Comparison of ENCODE assay signal across 8 cellular contexts in the genomic region with DNA sequence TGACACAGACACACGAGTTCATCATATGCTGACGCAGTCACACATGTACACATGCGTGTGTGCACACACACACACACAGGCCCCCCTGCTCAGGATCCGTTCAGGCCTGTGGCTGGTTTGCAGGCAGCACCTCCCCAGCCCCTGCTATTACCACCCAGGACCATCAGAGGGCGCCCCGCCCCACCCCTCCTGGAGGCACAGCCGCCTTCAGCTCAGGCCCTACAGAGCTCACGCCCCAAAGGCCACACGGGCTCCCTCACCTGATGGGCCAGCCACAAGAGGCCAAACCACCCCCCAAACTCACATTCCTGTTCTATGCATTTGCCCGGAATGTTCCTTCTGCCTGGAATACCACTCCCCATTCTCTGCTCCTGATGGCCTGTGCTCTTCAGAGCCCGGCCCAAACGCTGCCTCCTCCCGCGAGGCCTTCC. TPM values are rescaled to one million over a fixed set of nuclear protein-coding genes. Genes with fewer than 3 reads are reported as not detected.
DNase-seq lines count a peak whose midpoint lies in the region; ATAC-seq and TF ChIP-seq lines count a peak whose summit lies in the region.
"Not testable (repeated sequence)": the region's sequence is repeated elsewhere in the genome, so short reads cannot be mapped to it uniquely, and the experiment has no call there.

No MANE protein-coding gene starts in this region.

- peak; percentile 57 to 79 (median 68) for DNase-seq in CD8-positive, alpha-beta T cell
- peak; percentile 47 for DNase-seq in HFFc6
- peak; percentile 31 to 63 for DNase-seq in NCI-H446 (lab: John Stamatoyannopoulos, UW)
- DNase-seq in activated CD4-positive, CD25-positive, alpha-beta regulatory T cell (lab: John Stamatoyannopoulos, UW), result peak; percentile 37 to 59 (median 52)
- DNase-seq in amniotic epithelial cell (ENCODE audit: low read depth), result peak; percentile 34
- DNase-seq in head of caudate nucleus, result peak in 41 of 42 donors; percentile 48 to 88 (median 74)
- peak in 37 of 56 donors; percentile 6 to 81 (median 41) for DNase-seq in nucleus accumbens (lab: John Stamatoyannopoulos, UW)
- peak; percentile 42 to 43 for DNase-seq in stimulated activated CD8-positive, alpha-beta memory T cell treated with anti-CD3 and anti-CD28 coated beads, Interleukin-7, amount 100 ng/mL, for 1 hour (ENCODE audit: low read depth in 2 of 2)

- not testable (repeated sequence) for H3K27me3 Mint-ChIP-seq in CD8-positive, alpha-beta T cell (ENCODE audit: low read depth); HFFc6 (ENCODE audit: insufficient read depth)

- peak; percentile 59 for TF ChIP-seq CTCF in CD8-positive, alpha-beta T cell (IDR thresholded peaks at IDR 0.05)
- TF ChIP-seq CTCF in HFFc6 (IDR thresholded peaks at IDR 0.05), result peak; percentile 91

- not testable (repeated sequence) for H3K4me1 ChIP-seq in CD8-positive, alpha-beta T cell (ENCODE audit: insufficient read depth, low read length)

- H3K36me3 Mint-ChIP-seq in CD8-positive, alpha-beta T cell; HFFc6 (ENCODE audit: low read depth): not testable (repeated sequence)

- not testable (repeated sequence) for H3K27ac ChIP-seq in CD8-positive, alpha-beta T cell (ENCODE audit: low read depth, low read length)

- H3K4me3 ChIP-seq in CD8-positive, alpha-beta T cell (ENCODE audit: low read depth, low read length), result not testable (repeated sequence)

- not testable (repeated sequence) for H3K4me1 Mint-ChIP-seq in CD8-positive, alpha-beta T cell (ENCODE audit: low read depth); HFFc6 (ENCODE audit: low read depth)

- not testable (repeated sequence) for H3K27me3 ChIP-seq in CD8-positive, alpha-beta T cell (ENCODE audit: insufficient read depth, low read length)

- POLR2A ChIA-PET in CD8-positive, alpha-beta T cell (lab: Charles Lee), result not testable (repeated sequence)

- H3K9me3 Mint-ChIP-seq in CD8-positive, alpha-beta T cell; HFFc6: not testable (repeated sequence)

- intact Hi-C loops in CD8-positive, alpha-beta T cell (cut with DNase I, micrococcal nuclease), result loop anchor here in 1 of 2 experiments (1.0 kb wide), 1 partner anchor 116 kb away; no protein-coding TSS in a partner anchor
- intact Hi-C loops in head of caudate nucleus (cut with DNase I), result not testable (repeated sequence)

- not testable (repeated sequence) for H3K27ac Mint-ChIP-seq in CD8-positive, alpha-beta T cell
- peak overlapping the region; percentile 52; the same call in 1 of the 2 replicates for H3K27ac Mint-ChIP-seq in HFFc6

- CTCF ChIA-PET in CD8-positive, alpha-beta T cell (lab: Charles Lee), result interaction anchor here (1.0 to 2.6 kb wide), 4 partner anchors 31 to 319 kb away, joined by 3 to 12 read pairs (median 3); no protein-coding TSS in a partner anchor

- not testable (repeated sequence) for H3K4me3 Mint-ChIP-seq in CD8-positive, alpha-beta T cell; HFFc6

- not testable (repeated sequence) for H3K36me3 ChIP-seq in CD8-positive, alpha-beta T cell (ENCODE audit: insufficient read depth, low read length)

- ATAC-seq in CD8-positive, alpha-beta T cell, result peak; percentile 89

- H3K9me3 ChIP-seq in CD8-positive, alpha-beta T cell (ENCODE audit: low read length), result not testable (repeated sequence)

RNA-seq across cellular contexts. Expression of gene CSPG4, which starts 26.4 kb away (rescaled TPM):
- not detected for total RNA-seq in CD8-positive, alpha-beta T cell
- 100 to 1,000 TPM in 1 of 6 experiments, 10 to 100 TPM in 5; 81.2 to 111 (median 95.7) TPM for total RNA-seq in HFFc6 (2021; fragmentation: NEBNext Ultra II Directional; extraction: Animal tissue kit (Norgen Biotek cat#: 25700))

RNA-seq across cellular contexts. Expression of gene SNX33, which starts 38.5 kb away (rescaled TPM):
- under 1 TPM; 0.56 to 0.95 TPM for total RNA-seq in CD8-positive, alpha-beta T cell
- total RNA-seq in HFFc6 (2021; fragmentation: NEBNext Ultra II Directional; extraction: Animal tissue kit (Norgen Biotek cat#: 25700)), result 10 to 100 TPM; 23.3 to 28.1 (median 25.3) TPM

RNA-seq across cellular contexts. Expression of gene IMP3, which starts 46.2 kb away (rescaled TPM):
- 10 to 100 TPM; 67.1 to 69.5 TPM for total RNA-seq in CD8-positive, alpha-beta T cell
- 10 to 100 TPM; 55.1 to 62.9 (median 58.7) TPM for total RNA-seq in HFFc6 (2021; fragmentation: NEBNext Ultra II Directional; extraction: Animal tissue kit (Norgen Biotek cat#: 25700))

Comparison
In these comparisons a context has a peak if more than half of its experiments do, and no peak if none do; other contexts are left out.
1. RNA of gene CSPG4, which starts 26.4 kb away (total RNA-seq): 81.2 to 111 TPM in HFFc6; not detected in CD8-positive, alpha-beta T cell; every median in the first group is over 10 times any median in the second.
2. RNA of gene SNX33, which starts 38.5 kb away (total RNA-seq): 23.3 to 28.1 TPM in HFFc6; 0.56 to 0.95 TPM in CD8-positive, alpha-beta T cell; every median in the first group is over 10 times any median in the second.
3. Peak in every context shown above with its lines, with median percentiles within 50 percentile points of each other: DNase-seq.